16 cellular contexts compared by ENCODE assay signal in genomic region chr18:41875094-41875780, GRCh38.
DNase-seq lines count a peak whose midpoint lies in the region; ATAC-seq and TF ChIP-seq lines count a peak whose summit lies in the region.
"Had no signal": no experiment of that assay in that cellular context is flagged by ENCODE, and none has a peak within 500 bp of the region (broad histone marks: within the 10 kb centered on the region; RNA-seq: fewer than 3 reads in every experiment).

No MANE protein-coding gene starts in this region.

- H3K4me3 ChIP-seq in adipocyte (ENCODE audit: low read length) (no peak overlapping the region), fibroblast of villous mesenchyme (ENCODE audit: low read depth, low read length) (no peak overlapping the region), right cardiac atrium (ENCODE audit: low read length) (no peak overlapping the region)

- CTCF ChIA-PET in CD4-positive, alpha-beta T cell (lab: Charles Lee), result interaction anchor here (1.7 kb wide), 1 partner anchor 47 kb away, joined by 3 read pairs; no protein-coding TSS in a partner anchor

- no peak for TF ChIP-seq CTCF in fibroblast of villous mesenchyme (IDR thresholded peaks at IDR 0.05; ENCODE audit: insufficient read depth, low read depth, low read length)
- TF ChIP-seq CTCF in CD4-positive, alpha-beta T cell (IDR thresholded peaks at IDR 0.05), result no peak

- H3K9me3 ChIP-seq in adipocyte (ENCODE audit: control insufficient read depth, low read length) (no peaks in the 10 kb centered on the region), right cardiac atrium (ENCODE audit: control insufficient read depth, low read length) (no peaks in the 10 kb centered on the region)
- no peaks in the 10 kb centered on the region for H3K9me3 ChIP-seq in CD4-positive, alpha-beta T cell (ENCODE audit: control insufficient read depth, low read length)

- H3K9me3 Mint-ChIP-seq in CD4-positive, alpha-beta T cell, result no peaks in the 10 kb centered on the region
- H3K9me3 Mint-ChIP-seq: activated naive CD4-positive, alpha-beta T cell treated with anti-CD3 and anti-CD28 coated beads, Interleukin-2, amount 10 ng/mL, durations not matched to agents 7 days and 5 days; central memory CD8-positive, alpha-beta T cell; T-helper 1 cell treated with Interleukin-12 subunit alpha and Interleukin-12 subunit beta and Interleukin-4 antibody, amounts not matched to agents 30 μg/mL and 1 μg/mL, for 36 hours had no signal

- H3K4me3 Mint-ChIP-seq in CD4-positive, alpha-beta T cell, result no peak overlapping the region
- H3K4me3 Mint-ChIP-seq: activated naive CD4-positive, alpha-beta T cell treated with anti-CD3 and anti-CD28 coated beads, Interleukin-2, amount 10 ng/mL, durations not matched to agents 7 days and 5 days; CD4-positive, CD25-positive, alpha-beta regulatory T cell; central memory CD8-positive, alpha-beta T cell; T-helper 1 cell treated with Interleukin-12 subunit alpha and Interleukin-12 subunit beta and Interleukin-4 antibody, amounts not matched to agents 30 μg/mL and 1 μg/mL, for 36 hours had no signal

- DNase-seq in HS-5 (ENCODE audit: low read depth) (peak; percentile 56), adipocyte (ENCODE audit: low read depth) (peak; percentile 68), fibroblast of villous mesenchyme (ENCODE audit: low read depth) (peak; percentile 66), right cardiac atrium (no peak), posterior vena cava (ENCODE audit: low spot score) (no peak), SHP77 treated with DMSO at 0.1 percent for 48 hours (lab: John Stamatoyannopoulos, UW) (no peak)
- no peak for DNase-seq in CD4-positive, alpha-beta T cell
- DNase-seq: activated CD4-positive, CD25-positive, alpha-beta regulatory T cell treated with anti-CD3 and anti-CD28 coated beads, Interleukin-2, amount 50 U/mL, for 72 hours; activated naive CD4-positive, alpha-beta T cell treated with anti-CD3 and anti-CD28 coated beads, Interleukin-2, amount 10 ng/mL, durations not matched to agents 7 days and 5 days; CD4-positive, CD25-positive, alpha-beta regulatory T cell; hippocampal formation; NCI-H187; NCI-H524 treated with DMSO at 0.1 percent for 48 hours had no signal

- WGBS in right cardiac atrium, result 83% methylated on average over 3 of the region's 3 CpGs

- ATAC-seq in CD4-positive, alpha-beta T cell (ENCODE audit: poor library complexity), result no peak
- ATAC-seq in right cardiac atrium, result no peak
- ATAC-seq: left lobe of liver had no signal

- H3K27ac ChIP-seq in CD4-positive, alpha-beta T cell (ENCODE audit: low read depth, low read length), result no peak overlapping the region
- H3K27ac ChIP-seq in right cardiac atrium (ENCODE audit: low read length), result no peak overlapping the region

- intact Hi-C loops in CD4-positive, alpha-beta T cell (cut with DNase I, micrococcal nuclease), result no loop called here
- intact Hi-C loops in right cardiac atrium (cut with DNase I), result no loop called here
- intact Hi-C loops in posterior vena cava (cut with DNase I), result no loop called here

- POLR2A ChIA-PET in CD4-positive, alpha-beta T cell (lab: Charles Lee), result no interaction called here

- no peaks in the 10 kb centered on the region for H3K27me3 ChIP-seq in adipocyte (replicated peaks; ENCODE audit: control insufficient read depth, insufficient read depth, low read length)
- H3K27me3 ChIP-seq in CD4-positive, alpha-beta T cell (ENCODE audit: control insufficient read depth, insufficient read depth, low read length), result no peaks in the 10 kb centered on the region
- H3K27me3 ChIP-seq in right cardiac atrium (ENCODE audit: control insufficient read depth, insufficient read depth), result no peaks in the 10 kb centered on the region

- H3K9ac ChIP-seq in adipocyte (ENCODE audit: low read length), result no peak overlapping the region

- no peaks in the 10 kb centered on the region for H3K36me3 ChIP-seq in adipocyte (ENCODE audit: control insufficient read depth, insufficient read depth, low read length, severe bottlenecking)

- H3K4me1 Mint-ChIP-seq in CD4-positive, alpha-beta T cell (ENCODE audit: low read depth), result no peaks in the 10 kb centered on the region
- H3K4me1 Mint-ChIP-seq: activated naive CD4-positive, alpha-beta T cell treated with anti-CD3 and anti-CD28 coated beads, Interleukin-2, amount 10 ng/mL, durations not matched to agents 7 days and 5 days; CD4-positive, CD25-positive, alpha-beta regulatory T cell; central memory CD8-positive, alpha-beta T cell had no signal

- H3K27me3 Mint-ChIP-seq in CD4-positive, alpha-beta T cell, result no peaks in the 10 kb centered on the region
- H3K27me3 Mint-ChIP-seq: activated naive CD4-positive, alpha-beta T cell treated with anti-CD3 and anti-CD28 coated beads, Interleukin-2, amount 10 ng/mL, durations not matched to agents 7 days and 5 days; CD4-positive, CD25-positive, alpha-beta regulatory T cell; central memory CD8-positive, alpha-beta T cell had no signal

- H3K4me1 ChIP-seq in adipocyte (ENCODE audit: control insufficient read depth, insufficient read depth, low read length) (peaks cover 8% of the 10 kb centered on the region), right cardiac atrium (ENCODE audit: control insufficient read depth, insufficient read depth, low read length) (no peaks in the 10 kb centered on the region)

- H3K27ac Mint-ChIP-seq in CD4-positive, alpha-beta T cell, result no peak overlapping the region
- H3K27ac Mint-ChIP-seq: activated naive CD4-positive, alpha-beta T cell treated with anti-CD3 and anti-CD28 coated beads, Interleukin-2, amount 10 ng/mL, durations not matched to agents 7 days and 5 days; CD4-positive, CD25-positive, alpha-beta regulatory T cell; T-helper 1 cell treated with Interleukin-12 subunit alpha and Interleukin-12 subunit beta and Interleukin-4 antibody, amounts not matched to agents 30 μg/mL and 1 μg/mL, for 36 hours had no signal

- H3K36me3 Mint-ChIP-seq in CD4-positive, alpha-beta T cell (ENCODE audit: low read depth), result no peaks in the 10 kb centered on the region
- H3K36me3 Mint-ChIP-seq: activated naive CD4-positive, alpha-beta T cell treated with anti-CD3 and anti-CD28 coated beads, Interleukin-2, amount 10 ng/mL, durations not matched to agents 7 days and 5 days; CD4-positive, CD25-positive, alpha-beta regulatory T cell had no signal

Comparison
In these comparisons a context has a peak if more than half of its experiments do, and no peak if none do; other contexts are left out.
1. DNase-seq: peak in HS-5 (single experiment), adipocyte (single experiment) and fibroblast of villous mesenchyme (single experiment); none in CD4-positive, alpha-beta T cell (0 of 10), right cardiac atrium (0 of 3), posterior vena cava (single experiment) and SHP77 treated with DMSO at 0.1 percent for 48 hours (single experiment).